In genomic region chr21:46421191-46421750, GRCh38 we compare ENCODE assay signal across 17 cellular contexts.
"Had no signal": no experiment of that assay in that cellular context is flagged by ENCODE, and none has a peak within 500 bp of the region (broad histone marks: within the 10 kb centered on the region; RNA-seq: fewer than 3 reads in every experiment).

No MANE protein-coding gene starts in this region.

- H3K9me3 ChIP-seq: prostate gland, stomach, vagina had no signal

- H3K36me3 ChIP-seq: prostate gland had no signal

- H3K27ac ChIP-seq: coronary artery, prostate gland, stomach, vagina had no signal

- H3K4me3 ChIP-seq: coronary artery, prostate gland, stomach, vagina had no signal

- H3K27me3 ChIP-seq: stomach, vagina had no signal

- DNase-seq: activated CD4-positive, alpha-beta T cell treated with anti-CD3 and anti-CD28 coated beads, Interleukin-2, amount 50 U/mL, for 4 hours; activated CD8-positive, alpha-beta memory T cell treated with anti-CD3 and anti-CD28 coated beads, Interleukin-2, amount 10 ng/mL, durations not matched to agents 7 days and 5 days; activated naive CD4-positive, alpha-beta T cell; activated T-cell treated with anti-CD3 and anti-CD28 coated beads, Interleukin-2, amount 50 U/mL, for 1 hour; central memory CD4-positive, alpha-beta T cell; islet precursor cell; stimulated activated CD4-positive, alpha-beta T cell treated with anti-CD3 and anti-CD28 coated beads, Interleukin-4, amount 100 ng/mL, for 24 hours; stomach; SW 1271; trophoblast cell had no signal

- H3K4me1 ChIP-seq: prostate gland, stomach, vagina had no signal

- ATAC-seq: activated CD8-positive, alpha-beta memory T cell treated with anti-CD3 and anti-CD28 coated beads, Interleukin-2, amount 10 ng/mL, durations not matched to agents 7 days and 5 days; activated T-helper 17 cell treated with anti-CD3 and anti-CD28 coated beads, Interleukin-2, amount 50 U/mL, for 72 hours; left lobe of liver; sciatic nerve; stimulated activated effector memory CD8-positive, alpha-beta T cell treated with anti-CD3 and anti-CD28 coated beads, Interleukin-12 subunit alpha, Interleukin-12 subunit beta, amount 100 ng/mL, for 72 hours had no signal
